In the genomic region with DNA sequence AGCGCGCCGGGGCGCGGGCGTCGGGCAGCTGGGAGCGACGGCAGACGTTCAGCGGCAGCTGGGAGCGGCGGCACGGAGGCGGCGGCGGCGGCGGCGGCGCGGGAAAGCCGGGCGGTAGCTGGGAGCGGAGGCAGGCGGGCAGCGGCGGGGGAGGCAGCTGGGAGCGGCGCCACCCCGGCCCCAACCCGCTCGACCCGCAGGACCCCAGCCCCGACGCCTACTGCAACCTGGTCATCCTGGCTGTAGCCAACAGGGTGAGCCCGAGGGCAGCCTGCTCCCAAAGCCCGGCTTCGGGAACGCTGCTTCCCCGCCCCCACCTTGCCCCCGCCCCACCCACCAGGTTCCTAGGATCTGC, we compare ENCODE assay signal across 8 cellular contexts. TPM values are rescaled to one million over a fixed set of nuclear protein-coding genes. Genes with fewer than 3 reads are reported as not detected.
DNase-seq lines count a peak whose midpoint lies in the region; ATAC-seq and TF ChIP-seq lines count a peak whose summit lies in the region.

No MANE protein-coding gene starts in this region.

- no peak overlapping the region for H2AFZ ChIP-seq in OCI-LY3 (ENCODE audit: low read depth, low read length)

- TF ChIP-seq CTCF in OCI-LY3 (IDR thresholded peaks at IDR 0.05; ENCODE audit: low read depth, low read length) = no peak
- TF ChIP-seq CTCF in endothelial cell (IDR thresholded peaks at IDR 0.05; ENCODE audit: unreplicated experiment) = no peak

- peak overlapping the region; percentile 84 for H3K4me2 ChIP-seq in OCI-LY3 (ENCODE audit: low read length)

- H3K27me3 ChIP-seq in OCI-LY3 (ENCODE audit: low read depth, low read length) = peaks cover 32% of the 10 kb centered on the region

- DNase-seq in activated naive CD4-positive, alpha-beta T cell treated with anti-CD3 and anti-CD28 coated beads, Interleukin-2, amount 10 ng/mL, durations not matched to agents 7 days and 5 days = no peak
- DNase-seq in activated naive CD4-positive, alpha-beta T cell (lab: John Stamatoyannopoulos, UW) = no peak
- peak; percentile 56 for DNase-seq in endothelial cell (ENCODE audit: low spot score)
- no peak for DNase-seq in stimulated activated effector memory CD8-positive, alpha-beta T cell treated with anti-CD3 and anti-CD28 coated beads, Interleukin-12 subunit alpha, Interleukin-12 subunit beta, amount 100 ng/mL, for 72 hours (ENCODE audit: low spot score in 2 of 2)
- no peak for DNase-seq in dedifferentiated amniotic fluid mesenchymal stem cell (ENCODE audit: extremely low spot score)
- DNase-seq in COLO829 (ENCODE audit: low spot score) = no peak

- no peak overlapping the region for H3K27ac Mint-ChIP-seq in activated naive CD4-positive, alpha-beta T cell treated with anti-CD3 and anti-CD28 coated beads, Interleukin-2, amount 10 ng/mL, durations not matched to agents 7 days and 5 days
- peak overlapping the region; percentile 74 for H3K27ac Mint-ChIP-seq in endothelial cell (ENCODE audit: unreplicated experiment)
- H3K27ac Mint-ChIP-seq in stimulated activated effector memory CD8-positive, alpha-beta T cell treated with anti-CD3 and anti-CD28 coated beads, Interleukin-12 subunit alpha, Interleukin-12 subunit beta, amount 100 ng/mL, for 72 hours = no peak overlapping the region

- peaks cover 85% of the 10 kb centered on the region for H3K27me3 Mint-ChIP-seq in activated naive CD4-positive, alpha-beta T cell treated with anti-CD3 and anti-CD28 coated beads, Interleukin-2, amount 10 ng/mL, durations not matched to agents 7 days and 5 days
- peaks cover 13% of the 10 kb centered on the region for H3K27me3 Mint-ChIP-seq in endothelial cell (ENCODE audit: unreplicated experiment)

- no peaks in the 10 kb centered on the region for H3K9me3 Mint-ChIP-seq in activated naive CD4-positive, alpha-beta T cell treated with anti-CD3 and anti-CD28 coated beads, Interleukin-2, amount 10 ng/mL, durations not matched to agents 7 days and 5 days
- H3K9me3 Mint-ChIP-seq in endothelial cell (ENCODE audit: unreplicated experiment) = no peaks in the 10 kb centered on the region
- H3K9me3 Mint-ChIP-seq in stimulated activated effector memory CD8-positive, alpha-beta T cell treated with anti-CD3 and anti-CD28 coated beads, Interleukin-12 subunit alpha, Interleukin-12 subunit beta, amount 100 ng/mL, for 72 hours = no peaks in the 10 kb centered on the region

- ATAC-seq in stimulated activated effector memory CD8-positive, alpha-beta T cell treated with anti-CD3 and anti-CD28 coated beads, Interleukin-12 subunit alpha, Interleukin-12 subunit beta, amount 100 ng/mL, for 72 hours = no peak
- ATAC-seq in GM21717 (IDR thresholded peaks at IDR 0.05; ENCODE audit: unreplicated experiment) = no peak

- peaks cover 8% of the 10 kb centered on the region for H3K4me1 ChIP-seq in OCI-LY3 (ENCODE audit: low read length)

- peak overlapping the region; percentile 67 for H3K4me3 Mint-ChIP-seq in activated naive CD4-positive, alpha-beta T cell treated with anti-CD3 and anti-CD28 coated beads, Interleukin-2, amount 10 ng/mL, durations not matched to agents 7 days and 5 days
- H3K4me3 Mint-ChIP-seq in endothelial cell (ENCODE audit: unreplicated experiment) = peak overlapping the region; percentile 92
- H3K4me3 Mint-ChIP-seq in stimulated activated effector memory CD8-positive, alpha-beta T cell treated with anti-CD3 and anti-CD28 coated beads, Interleukin-12 subunit alpha, Interleukin-12 subunit beta, amount 100 ng/mL, for 72 hours = peak overlapping the region; percentile 78

- no peaks in the 10 kb centered on the region for H3K79me2 ChIP-seq in OCI-LY3 (ENCODE audit: low read length)

- peaks cover 23% of the 10 kb centered on the region for H3K4me1 Mint-ChIP-seq in activated naive CD4-positive, alpha-beta T cell treated with anti-CD3 and anti-CD28 coated beads, Interleukin-2, amount 10 ng/mL, durations not matched to agents 7 days and 5 days
- peaks cover 20% of the 10 kb centered on the region for H3K4me1 Mint-ChIP-seq in endothelial cell (ENCODE audit: unreplicated experiment)
- peaks cover 21% of the 10 kb centered on the region for H3K4me1 Mint-ChIP-seq in stimulated activated effector memory CD8-positive, alpha-beta T cell treated with anti-CD3 and anti-CD28 coated beads, Interleukin-12 subunit alpha, Interleukin-12 subunit beta, amount 100 ng/mL, for 72 hours

- H3K4me3 ChIP-seq in OCI-LY3 (ENCODE audit: low read length) = peak overlapping the region; percentile 82

- H3K36me3 Mint-ChIP-seq in activated naive CD4-positive, alpha-beta T cell treated with anti-CD3 and anti-CD28 coated beads, Interleukin-2, amount 10 ng/mL, durations not matched to agents 7 days and 5 days = peaks cover 3% of the 10 kb centered on the region
- peaks cover 22% of the 10 kb centered on the region for H3K36me3 Mint-ChIP-seq in endothelial cell (ENCODE audit: low read depth, unreplicated experiment)
- H3K36me3 Mint-ChIP-seq in stimulated activated effector memory CD8-positive, alpha-beta T cell treated with anti-CD3 and anti-CD28 coated beads, Interleukin-12 subunit alpha, Interleukin-12 subunit beta, amount 100 ng/mL, for 72 hours = no peaks in the 10 kb centered on the region

- no peaks in the 10 kb centered on the region for H4K20me1 ChIP-seq in OCI-LY3 (ENCODE audit: insufficient read depth, low read length)

- peak overlapping the region; percentile 47 for H3K9ac ChIP-seq in OCI-LY3 (ENCODE audit: low read length)

- CTCF ChIA-PET in activated naive CD4-positive, alpha-beta T cell treated with anti-CD3 and anti-CD28 coated beads, Interleukin-2, amount 10 ng/mL, durations not matched to agents 7 days and 5 days (lab: Charles Lee) = no interaction called here

- no peaks in the 10 kb centered on the region for H3K36me3 ChIP-seq in OCI-LY3 (replicated peaks; ENCODE audit: low read depth, low read length)

- no peaks in the 10 kb centered on the region for H3K9me3 ChIP-seq in OCI-LY3 (ENCODE audit: insufficient read depth, low read length)

- no peak overlapping the region for H3K27ac ChIP-seq in OCI-LY3 (ENCODE audit: low read length)

RNA-seq across cellular contexts. Expression of gene CCM2L, which starts 8.9 kb away (rescaled TPM):
- 27.2 TPM for total RNA-seq in endothelial cell (ENCODE audit: unreplicated experiment)

RNA-seq across cellular contexts. Expression of gene HCK, which starts 32.9 kb away (rescaled TPM):
- total RNA-seq in endothelial cell (ENCODE audit: unreplicated experiment) = 0.54 TPM

RNA-seq across cellular contexts. Expression of gene XKR7, which starts 51.2 kb away (rescaled TPM):
- 0.23 TPM for total RNA-seq in endothelial cell (ENCODE audit: unreplicated experiment)
